32 cellular contexts compared by ENCODE assay signal in the genomic region with DNA sequence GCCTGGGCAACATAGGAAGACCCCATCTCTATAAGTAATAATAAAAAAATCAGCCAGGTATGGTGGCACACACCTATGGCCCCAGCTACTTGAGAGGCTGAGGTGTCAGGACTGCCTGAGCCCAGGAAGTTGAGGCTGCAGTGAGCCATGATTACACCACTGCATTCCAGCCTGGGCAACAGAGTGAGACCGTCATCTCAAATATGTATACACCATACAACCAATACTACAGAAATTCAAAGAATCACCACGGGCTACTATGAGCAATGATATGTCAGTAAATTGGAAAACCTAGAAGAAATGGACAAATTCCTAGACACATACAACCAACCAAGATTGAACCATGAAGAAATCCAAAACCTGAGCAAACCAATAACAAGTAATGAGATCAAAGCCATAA.
"Had no signal": no experiment of that assay in that cellular context is flagged by ENCODE, and none has a peak within 500 bp of the region (broad histone marks: within the 10 kb centered on the region; RNA-seq: fewer than 3 reads in every experiment).

No MANE protein-coding gene starts in this region.

- H3K4me1 ChIP-seq: ascending aorta had no signal

- H3K27me3 ChIP-seq: ascending aorta, cardiac muscle cell had no signal

- H3K27ac ChIP-seq: ascending aorta, cardiac muscle cell, VCaP had no signal

- DNase-seq: activated B cell treated with CpG ODN at 0.5 μM for 24 hours; activated CD4-positive, alpha-beta memory T cell treated with anti-CD3 and anti-CD28 coated beads for 36 hours; activated CD4-positive, alpha-beta T cell treated with anti-CD3 and anti-CD28 coated beads for 4 hours; activated CD4-positive, alpha-beta T cell treated with anti-CD3 and anti-CD28 coated beads, Interleukin-2, amount 10 ng/mL, durations not matched to agents 24 days and 14 days; activated CD4-positive, alpha-beta T cell treated with anti-CD3 and anti-CD28 coated beads, Interleukin-2, amount 50 U/mL, for 1 hour; activated CD4-positive, alpha-beta T cell treated with anti-CD3 and anti-CD28 coated beads, Interleukin-2, amount 50 U/mL, for 4 hours; activated CD4-positive, CD25-positive, alpha-beta regulatory T cell treated with anti-CD3 and anti-CD28 coated beads, Interleukin-2, amount 50 U/mL, for 72 hours; activated CD8-positive, alpha-beta memory T cell treated with anti-CD3 and anti-CD28 coated beads, Interleukin-2, amount 50 U/mL, for 4 hours; activated CD8-positive, alpha-beta T cell treated with anti-CD3 and anti-CD28 coated beads for 36 hours; activated effector memory CD4-positive, alpha-beta T cell treated with anti-CD3 and anti-CD28 coated beads, Interleukin-2, amount 50 U/mL, for 16 hours; activated gamma-delta T cell treated with Interleukin-2 at 50 U/mL for 16 hours; activated naive CD4-positive, alpha-beta T cell; activated naive CD4-positive, alpha-beta T cell treated with anti-CD3 and anti-CD28 coated beads, Interleukin-2, amount 10 ng/mL, durations not matched to agents 7 days and 5 days; activated naive CD8-positive, alpha-beta T cell treated with anti-CD3 and anti-CD28 coated beads, Interleukin-2, amount 10 ng/mL, durations not matched to agents 7 days and 5 days; activated naive CD8-positive, alpha-beta T cell treated with anti-CD3 and anti-CD28 coated beads, Interleukin-2, amount 50 U/mL, for 24 hours; activated T-cell treated with anti-CD3 and anti-CD28 coated beads for 4 hours; activated T-cell treated with anti-CD3 and anti-CD28 coated beads, Interleukin-2, amount 50 U/mL, for 1 hour; activated T-cell treated with anti-CD3 and anti-CD28 coated beads, Interleukin-2, amount 50 U/mL, for 4 hours; activated T-cell treated with anti-CD3 and anti-CD28 coated beads, Interleukin-2, amount 50 U/mL, for 72 hours; amygdala; anterior cingulate cortex; caudate nucleus; cerebellar nuclear complex; T-helper 1 cell; T-helper 2 cell; T-helper 9 cell had no signal

- ATAC-seq: activated CD8-positive, alpha-beta T cell treated with anti-CD3 and anti-CD28 coated beads for 36 hours; activated naive CD8-positive, alpha-beta T cell treated with anti-CD3 and anti-CD28 coated beads, Interleukin-2, amount 50 U/mL, for 24 hours; activated T-cell treated with anti-CD3 and anti-CD28 coated beads, Interleukin-2, amount 50 U/mL, for 4 hours; activated T-cell treated with anti-CD3 and anti-CD28 coated beads, Interleukin-2, amount 50 U/mL, for 72 hours; activated T-helper 17 cell treated with anti-CD3 and anti-CD28 coated beads, Interleukin-2, amount 50 U/mL, for 72 hours had no signal

- H3K4me3 ChIP-seq: ascending aorta, cardiac muscle cell had no signal

- H3K9me3 ChIP-seq: ascending aorta had no signal

- H3K36me3 ChIP-seq: cardiac muscle cell had no signal

- FAIRE-seq: bronchial epithelial cell, TTC549 had no signal
